ENCODE assay signal across 8 cellular contexts in the genomic region with DNA sequence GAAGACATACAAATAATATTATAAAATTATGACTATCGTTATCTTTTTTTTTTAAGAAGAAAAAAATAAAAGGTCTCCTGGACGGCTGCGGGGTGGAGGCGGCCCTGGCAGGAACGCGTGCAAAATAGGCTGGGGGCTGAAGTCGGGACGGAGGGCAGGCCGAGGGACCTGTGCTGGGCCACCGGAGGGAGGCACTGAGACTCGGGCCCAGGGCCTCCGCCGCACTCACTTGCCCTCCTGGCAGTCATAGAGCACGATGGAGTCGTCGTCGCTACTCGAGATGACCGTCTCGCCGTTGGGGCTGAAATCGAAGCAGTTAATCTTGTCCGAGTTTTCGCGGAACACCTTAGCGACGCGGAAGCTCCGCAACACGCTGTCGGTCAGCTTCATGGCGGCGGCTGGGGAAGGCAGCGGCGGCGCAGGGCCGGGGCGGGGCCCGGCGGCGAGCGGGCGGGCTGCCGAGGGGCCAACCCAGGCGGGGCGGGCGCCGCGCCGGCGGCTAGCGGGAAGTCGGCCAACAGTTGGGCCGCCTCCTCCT. TPM values are rescaled to one million over a fixed set of nuclear protein-coding genes. Genes with fewer than 3 reads are reported as not detected.
DNase-seq lines count a peak whose midpoint lies in the region; ATAC-seq and TF ChIP-seq lines count a peak whose summit lies in the region.

No MANE protein-coding gene starts in this region.

- no peaks in the 10 kb centered on the region for H3K9me3 Mint-ChIP-seq in activated naive CD8-positive, alpha-beta T cell treated with anti-CD3 and anti-CD28 coated beads, Interleukin-2, amount 50 U/mL, for 24 hours

- H3K9me3 ChIP-seq in AG04450 (ENCODE audit: control insufficient read depth, insufficient read depth, low read length) = peaks cover 3% of the 10 kb centered on the region; the same call in 1 of the 2 replicates
- no peaks in the 10 kb centered on the region for H3K9me3 ChIP-seq in OCI-LY1 (ENCODE audit: low read length)
- H3K9me3 ChIP-seq in skeletal muscle satellite cell (replicated peaks; ENCODE audit: low read length) = no peaks in the 10 kb centered on the region

- no peaks in the 10 kb centered on the region for H3K27me3 Mint-ChIP-seq in activated naive CD8-positive, alpha-beta T cell treated with anti-CD3 and anti-CD28 coated beads, Interleukin-2, amount 50 U/mL, for 24 hours

- H3K9ac ChIP-seq in OCI-LY1 (ENCODE audit: low read length) = peak overlapping the region; percentile 77
- H3K9ac ChIP-seq in skeletal muscle satellite cell (ENCODE audit: low read depth, low read length) = peak overlapping the region; percentile 97

- no peaks in the 10 kb centered on the region for H3K9me2 ChIP-seq in OCI-LY1 (ENCODE audit: low read depth, low read length)

- peaks cover 46% of the 10 kb centered on the region for H3K36me3 Mint-ChIP-seq in activated naive CD8-positive, alpha-beta T cell treated with anti-CD3 and anti-CD28 coated beads, Interleukin-2, amount 50 U/mL, for 24 hours (ENCODE audit: low read depth)

- H3K79me2 ChIP-seq in OCI-LY1 (ENCODE audit: insufficient read depth, low read length) = peaks cover 50% of the 10 kb centered on the region

- H3K27ac Mint-ChIP-seq in activated naive CD8-positive, alpha-beta T cell treated with anti-CD3 and anti-CD28 coated beads, Interleukin-2, amount 50 U/mL, for 24 hours = peak overlapping the region; percentile 95

- TF ChIP-seq CTCF in AG04450 (IDR thresholded peaks at IDR 0.05; ENCODE audit: low read depth, low read length) (peak; percentile 47), OCI-LY1 (IDR thresholded peaks at IDR 0.05; ENCODE audit: low read length) (peak; percentile 28; the same call in 1 of the 2 replicates)

- H3K27ac ChIP-seq in AG04450 (ENCODE audit: low read depth, low read length) (peak overlapping the region; percentile 90), OCI-LY1 (ENCODE audit: low read depth, low read length, poor library complexity, severe bottlenecking) (peak overlapping the region; percentile 81)

- H3K4me3 Mint-ChIP-seq in activated naive CD8-positive, alpha-beta T cell treated with anti-CD3 and anti-CD28 coated beads, Interleukin-2, amount 50 U/mL, for 24 hours = peak overlapping the region; percentile 95

- H3K4me1 ChIP-seq in OCI-LY1 (ENCODE audit: insufficient read depth, low read length, severe bottlenecking) (peaks cover 42% of the 10 kb centered on the region), skeletal muscle satellite cell (ENCODE audit: control insufficient read depth, insufficient read depth, low read length) (peaks cover 31% of the 10 kb centered on the region)

- no peaks in the 10 kb centered on the region for H4K20me1 ChIP-seq in OCI-LY1 (ENCODE audit: insufficient read depth, low read length)

- no peak for DNase-seq in AG04450 (ENCODE audit: low read depth, low spot score)
- DNase-seq in activated naive CD8-positive, alpha-beta T cell treated with anti-CD3 and anti-CD28 coated beads, Interleukin-2, amount 50 U/mL, for 24 hours = peak; percentile 70
- peak; percentile 48 to 54 for DNase-seq in hippocampal formation (lab: John Stamatoyannopoulos, UW)
- no peak for DNase-seq in HPDE6-E6E7 (ENCODE audit: extremely low spot score)

- peak overlapping the region; percentile 99 for H3K4me3 ChIP-seq in AG04450 (ENCODE audit: low read depth, low read length)
- H3K4me3 ChIP-seq in OCI-LY1 (ENCODE audit: low read depth, low read length, poor library complexity, severe bottlenecking) = peak overlapping the region; percentile 92
- peak overlapping the region; percentile 99 for H3K4me3 ChIP-seq in skeletal muscle satellite cell (ENCODE audit: low read length)

- H2AFZ ChIP-seq in OCI-LY1 (ENCODE audit: low read length) = no peak overlapping the region

- POLR2A ChIA-PET in AG04450 (lab: Yijun Ruan, JAX) = interaction anchor here (0.5 to 2.9 kb wide), 14 partner anchors 9 to 222 kb away, joined by 3 to 17 read pairs (median 4); partner anchors contain the start of genes DUSP7, GLYCTK, POC1A and PPM1M

- peaks cover 33% of the 10 kb centered on the region for H3K36me3 ChIP-seq in OCI-LY1 (ENCODE audit: insufficient read depth, low read length)
- peaks cover 9% of the 10 kb centered on the region for H3K36me3 ChIP-seq in skeletal muscle satellite cell (ENCODE audit: insufficient read depth, low read length)

- CTCF ChIA-PET in AG04450 (lab: Charles Lee) = interaction anchor here (0.6 to 3.1 kb wide), 7 partner anchors 18 to 258 kb away, joined by 3 to 15 read pairs (median 4); no protein-coding TSS in a partner anchor

- ATAC-seq in GM18519 (IDR thresholded peaks at IDR 0.05; ENCODE audit: low FRiP score, unreplicated experiment) (peak; percentile 44), HG02973 (IDR thresholded peaks at IDR 0.05; ENCODE audit: unreplicated experiment) (peak; percentile 40)
- ATAC-seq in activated naive CD8-positive, alpha-beta T cell treated with anti-CD3 and anti-CD28 coated beads, Interleukin-2, amount 50 U/mL, for 24 hours = peak; percentile 41

- H3K4me2 ChIP-seq in OCI-LY1 (ENCODE audit: low read length) (peak overlapping the region; percentile 98), skeletal muscle satellite cell (ENCODE audit: low read length) (peak overlapping the region; percentile 89)

- peaks cover 83% of the 10 kb centered on the region for H3K4me1 Mint-ChIP-seq in activated naive CD8-positive, alpha-beta T cell treated with anti-CD3 and anti-CD28 coated beads, Interleukin-2, amount 50 U/mL, for 24 hours

- no peaks in the 10 kb centered on the region for H3F3A ChIP-seq in OCI-LY1 (ENCODE audit: insufficient read depth, low read length)

- no peaks in the 10 kb centered on the region for H3K27me3 ChIP-seq in AG04450 (ENCODE audit: control insufficient read depth, insufficient read depth, low read length)
- no peaks in the 10 kb centered on the region for H3K27me3 ChIP-seq in OCI-LY1 (ENCODE audit: insufficient read depth, low read length)
- no peaks in the 10 kb centered on the region for H3K27me3 ChIP-seq in skeletal muscle satellite cell (ENCODE audit: control insufficient read depth, insufficient read depth, low read length)

RNA-seq across cellular contexts. Expression of gene WDR82, which starts 0.4 kb away (rescaled TPM):
- 69.2 and 77.6 TPM in 2 replicates for polyA plus RNA-seq in AG04450 (2011; rRNA removed)
- 62.2 and 73.6 TPM in 2 replicates for polyA minus RNA-seq in AG04450 (2011; rRNA and poly(A)+ RNA removed)
- 39.5 and 46.7 TPM in 2 replicates for total RNA-seq in skeletal muscle satellite cell (2012; rRNA removed)

RNA-seq across cellular contexts. Expression of gene GLYCTK, which starts 9.6 kb away (rescaled TPM):
- 4.0 and 5.5 TPM in 2 replicates for polyA plus RNA-seq in AG04450 (2011; rRNA removed)
- polyA minus RNA-seq in AG04450 (2011; rRNA and poly(A)+ RNA removed) = 6.0 and 6.8 TPM in 2 replicates
- total RNA-seq in skeletal muscle satellite cell (2012; rRNA removed) = 11.2 and 15.1 TPM in 2 replicates

RNA-seq across cellular contexts. Expression of gene PPM1M, which starts 32.5 kb away (rescaled TPM):
- 29.2 and 34.4 TPM in 2 replicates for polyA plus RNA-seq in AG04450 (2011; rRNA removed)
- 26.5 and 33.5 TPM in 2 replicates for polyA minus RNA-seq in AG04450 (2011; rRNA and poly(A)+ RNA removed)
- 10.3 and 15.7 TPM in 2 replicates for total RNA-seq in skeletal muscle satellite cell (2012; rRNA removed)

RNA-seq across cellular contexts. Expression of gene DNAH1, which starts 38.1 kb away (rescaled TPM):
- 1.4 and 1.9 TPM in 2 replicates for polyA plus RNA-seq in AG04450 (2011; rRNA removed)
- polyA minus RNA-seq in AG04450 (2011; rRNA and poly(A)+ RNA removed) = 5.6 and 7.5 TPM in 2 replicates
- 1.3 and 2.5 TPM in 2 replicates for total RNA-seq in skeletal muscle satellite cell (2012; rRNA removed)

RNA-seq across cellular contexts. Expression of gene TWF2, which starts 39.1 kb away (rescaled TPM):
- polyA plus RNA-seq in AG04450 (2011; rRNA removed) = 96.6 and 128 TPM in 2 replicates
- 61.0 and 91.5 TPM in 2 replicates for polyA minus RNA-seq in AG04450 (2011; rRNA and poly(A)+ RNA removed)
- total RNA-seq in skeletal muscle satellite cell (2012; rRNA removed) = 178 and 197 TPM in 2 replicates

Comparison
In these comparisons a context has a peak if more than half of its experiments do, and no peak if none do; other contexts are left out.
1. DNase-seq: peak in activated naive CD8-positive, alpha-beta T cell treated with anti-CD3 and anti-CD28 coated beads, Interleukin-2, amount 50 U/mL, for 24 hours (single experiment) and hippocampal formation (2 of 2); none in AG04450 (single experiment) and HPDE6-E6E7 (single experiment).
2. Peak in every context shown above with its lines, with median percentiles within 50 percentile points of each other: H3K4me3 ChIP-seq and ATAC-seq.